In the genomic region with DNA sequence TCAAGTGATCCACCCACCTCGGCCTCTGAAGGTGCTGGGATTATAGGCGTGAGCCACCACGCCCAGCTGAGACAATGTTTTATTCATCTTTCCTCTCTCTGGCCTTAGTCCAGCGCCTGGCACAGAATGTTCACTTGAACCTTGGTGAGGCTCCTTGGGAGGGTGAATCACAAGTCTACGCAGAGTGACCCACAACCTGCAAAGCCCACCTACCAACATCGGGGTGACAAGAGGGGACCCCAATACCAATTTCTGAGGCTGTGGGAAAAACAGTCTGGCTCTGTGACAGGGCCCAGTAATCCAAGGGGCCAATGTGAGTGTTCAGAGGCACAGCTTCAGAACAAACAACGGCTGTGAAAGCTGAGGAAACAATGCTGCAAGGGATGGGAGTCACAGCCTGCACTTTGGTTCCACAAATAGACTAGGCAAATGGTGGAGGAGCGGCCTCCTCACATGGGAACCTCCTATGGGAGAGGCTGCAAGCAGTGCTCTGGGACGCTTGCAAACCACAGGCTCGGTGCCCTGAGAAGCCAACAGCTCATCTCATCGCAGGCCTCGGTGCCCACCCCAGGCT, we compare ENCODE assay signal across 1 cellular context.
TF ChIP-seq lines count a peak whose summit lies in the region.

No MANE protein-coding gene starts in this region.

TF ChIP-seq in HepG2, 621 proteins besides CTCF, POLR2A, EP300 and RAD21 (continued from another document and continues in another):
- TF ChIP-seq, protein P1, sequence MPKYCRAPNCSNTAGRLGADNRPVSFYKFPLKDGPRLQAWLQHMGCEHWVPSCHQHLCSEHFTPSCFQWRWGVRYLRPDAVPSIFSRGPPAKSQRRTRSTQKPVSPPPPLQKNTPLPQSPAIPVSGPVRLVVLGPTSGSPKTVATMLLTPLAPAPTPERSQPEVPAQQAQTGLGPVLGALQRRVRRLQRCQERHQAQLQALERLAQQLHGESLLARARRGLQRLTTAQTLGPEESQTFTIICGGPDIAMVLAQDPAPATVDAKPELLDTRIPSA (CRISPR knock-in tag; IDR thresholded peaks at IDR 0.05; ENCODE audit: borderline replicate concordance), result no peak
- TF ChIP-seq ZNF788 (CRISPR knock-in tag; IDR thresholded peaks at IDR 0.05; ENCODE audit: borderline replicate concordance) (peak; percentile 76; the same call in 1 of the 2 replicates), ESRRA (CRISPR knock-in tag; IDR thresholded peaks at IDR 0.05; ENCODE audit: low read depth) (peak; percentile 63; the same call in 1 of the 2 replicates), ZNF607 (CRISPR knock-in tag; IDR thresholded peaks at IDR 0.05; ENCODE audit: borderline replicate concordance) (peak; percentile 71; the same call in 1 of the 2 replicates), ZNF883 (CRISPR knock-in tag; IDR thresholded peaks at IDR 0.05; ENCODE audit: not compliant biosample characterization) (peak; percentile 24), ZNF329 (CRISPR knock-in tag; IDR thresholded peaks at IDR 0.05; ENCODE audit: low read depth) (no peak), GTF2F1 (IDR thresholded peaks at IDR 0.05; ENCODE audit: low read length) (0 out of 2 replicates have a peak, but pooled peaks have one; percentile 38), KDM1A (CRISPR knock-in tag; IDR thresholded peaks at IDR 0.05) (peak; percentile 90), ZFP36L1 (CRISPR knock-in tag; IDR thresholded peaks at IDR 0.05) (no peak), CHD4 (IDR thresholded peaks at IDR 0.05; ENCODE audit: borderline replicate concordance, low read length) (peak; percentile 94), ZNF510 (CRISPR knock-in tag; IDR thresholded peaks at IDR 0.05; ENCODE audit: low read depth) (no peak), ZNF816 (CRISPR knock-in tag; IDR thresholded peaks at IDR 0.05; ENCODE audit: borderline replicate concordance) (no peak; the same call in 1 of the 2 replicates), HCFC1 (IDR thresholded peaks at IDR 0.05; ENCODE audit: low read depth, low read length) (no peak), GATA4 (IDR thresholded peaks at IDR 0.05; ENCODE audit: borderline replicate concordance, low read depth) (no peak), YEATS2 (CRISPR knock-in tag; IDR thresholded peaks at IDR 0.05; ENCODE audit: borderline replicate concordance) (no peak), GZF1 (CRISPR knock-in tag; IDR thresholded peaks at IDR 0.05) (peak; percentile 24; the same call in 1 of the 2 replicates), RFX1 (IDR thresholded peaks at IDR 0.05) (no peak), ADNP (CRISPR knock-in tag; IDR thresholded peaks at IDR 0.05) (peak; percentile 90), HNRNPLL (IDR thresholded peaks at IDR 0.05; ENCODE audit: low read depth, low read length, poor library complexity, severe bottlenecking) (peak; percentile 14), NFRKB (IDR thresholded peaks at IDR 0.05) (no peak), BHLHE40 (IDR thresholded peaks at IDR 0.05; ENCODE audit: low read length) (peak; percentile 26; the same call in 1 of the 2 replicates), PCBP2 (optimal IDR thresholded peaks at IDR 0.05; ENCODE audit: low read depth, low read length, poor library complexity, severe bottlenecking) (no peak), ZNF746 (CRISPR knock-in tag; IDR thresholded peaks at IDR 0.05) (no peak), ZNF124 (CRISPR knock-in tag; IDR thresholded peaks at IDR 0.05) (no peak), HHEX (CRISPR knock-in tag; IDR thresholded peaks at IDR 0.05) (peak; percentile 83), ETV6 (CRISPR knock-in tag; conservative IDR thresholded peaks at IDR 0.05) (no peak), MBD4 (IDR thresholded peaks at IDR 0.05; ENCODE audit: borderline replicate concordance, low read length) (no peak), SOX5 (CRISPR knock-in tag; IDR thresholded peaks at IDR 0.05; ENCODE audit: borderline replicate concordance) (peak; percentile 94), ZFX (CRISPR knock-in tag; IDR thresholded peaks at IDR 0.05; ENCODE audit: low read depth) (peak; percentile 88), ZSCAN12 (CRISPR knock-in tag; IDR thresholded peaks at IDR 0.05) (no peak), NR3C1 (CRISPR knock-in tag; IDR thresholded peaks at IDR 0.05) (no peak), ZNF749 (CRISPR knock-in tag; IDR thresholded peaks at IDR 0.05; ENCODE audit: borderline replicate concordance) (no peak), ZSCAN29 (CRISPR knock-in tag; conservative IDR thresholded peaks at IDR 0.05) (peak; percentile 72; the same call in 1 of the 2 replicates), CBX1 (IDR thresholded peaks at IDR 0.05; ENCODE audit: low read depth) (peak; percentile 85), ZMYM4 (CRISPR knock-in tag; IDR thresholded peaks at IDR 0.05) (peak; percentile 82), SPEN (CRISPR knock-in tag; IDR thresholded peaks at IDR 0.05; ENCODE audit: low read depth) (peak; percentile 58; the same call in 1 of the 2 replicates), MAFF (IDR thresholded peaks at IDR 0.05; ENCODE audit: low read depth, low read length) (no peak), CENPT (CRISPR knock-in tag; IDR thresholded peaks at IDR 0.05; ENCODE audit: low read depth) (no peak), KLF9 (CRISPR knock-in tag; IDR thresholded peaks at IDR 0.05; ENCODE audit: low read depth) (no peak), ZBTB7B (CRISPR knock-in tag; IDR thresholded peaks at IDR 0.05) (peak; percentile 79), ZEB1 (IDR thresholded peaks at IDR 0.05; ENCODE audit: insufficient replicate concordance, low read depth) (no peak), REXO4 (CRISPR knock-in tag; IDR thresholded peaks at IDR 0.05; ENCODE audit: borderline replicate concordance) (no peak)
- TF ChIP-seq, protein P2, sequence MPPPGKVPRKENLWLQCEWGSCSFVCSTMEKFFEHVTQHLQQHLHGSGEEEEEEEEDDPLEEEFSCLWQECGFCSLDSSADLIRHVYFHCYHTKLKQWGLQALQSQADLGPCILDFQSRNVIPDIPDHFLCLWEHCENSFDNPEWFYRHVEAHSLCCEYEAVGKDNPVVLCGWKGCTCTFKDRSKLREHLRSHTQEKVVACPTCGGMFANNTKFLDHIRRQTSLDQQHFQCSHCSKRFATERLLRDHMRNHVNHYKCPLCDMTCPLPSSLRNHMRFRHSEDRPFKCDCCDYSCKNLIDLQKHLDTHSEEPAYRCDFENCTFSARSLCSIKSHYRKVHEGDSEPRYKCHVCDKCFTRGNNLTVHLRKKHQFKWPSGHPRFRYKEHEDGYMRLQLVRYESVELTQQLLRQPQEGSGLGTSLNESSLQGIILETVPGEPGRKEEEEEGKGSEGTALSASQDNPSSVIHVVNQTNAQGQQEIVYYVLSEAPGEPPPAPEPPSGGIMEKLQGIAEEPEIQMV (CRISPR knock-in tag; IDR thresholded peaks at IDR 0.05; ENCODE audit: low read depth), result no peak
- TF ChIP-seq, protein P3, sequence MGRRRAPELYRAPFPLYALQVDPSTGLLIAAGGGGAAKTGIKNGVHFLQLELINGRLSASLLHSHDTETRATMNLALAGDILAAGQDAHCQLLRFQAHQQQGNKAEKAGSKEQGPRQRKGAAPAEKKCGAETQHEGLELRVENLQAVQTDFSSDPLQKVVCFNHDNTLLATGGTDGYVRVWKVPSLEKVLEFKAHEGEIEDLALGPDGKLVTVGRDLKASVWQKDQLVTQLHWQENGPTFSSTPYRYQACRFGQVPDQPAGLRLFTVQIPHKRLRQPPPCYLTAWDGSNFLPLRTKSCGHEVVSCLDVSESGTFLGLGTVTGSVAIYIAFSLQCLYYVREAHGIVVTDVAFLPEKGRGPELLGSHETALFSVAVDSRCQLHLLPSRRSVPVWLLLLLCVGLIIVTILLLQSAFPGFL (CRISPR knock-in tag; IDR thresholded peaks at IDR 0.05), result no peak
- TF ChIP-seq, protein P4, sequence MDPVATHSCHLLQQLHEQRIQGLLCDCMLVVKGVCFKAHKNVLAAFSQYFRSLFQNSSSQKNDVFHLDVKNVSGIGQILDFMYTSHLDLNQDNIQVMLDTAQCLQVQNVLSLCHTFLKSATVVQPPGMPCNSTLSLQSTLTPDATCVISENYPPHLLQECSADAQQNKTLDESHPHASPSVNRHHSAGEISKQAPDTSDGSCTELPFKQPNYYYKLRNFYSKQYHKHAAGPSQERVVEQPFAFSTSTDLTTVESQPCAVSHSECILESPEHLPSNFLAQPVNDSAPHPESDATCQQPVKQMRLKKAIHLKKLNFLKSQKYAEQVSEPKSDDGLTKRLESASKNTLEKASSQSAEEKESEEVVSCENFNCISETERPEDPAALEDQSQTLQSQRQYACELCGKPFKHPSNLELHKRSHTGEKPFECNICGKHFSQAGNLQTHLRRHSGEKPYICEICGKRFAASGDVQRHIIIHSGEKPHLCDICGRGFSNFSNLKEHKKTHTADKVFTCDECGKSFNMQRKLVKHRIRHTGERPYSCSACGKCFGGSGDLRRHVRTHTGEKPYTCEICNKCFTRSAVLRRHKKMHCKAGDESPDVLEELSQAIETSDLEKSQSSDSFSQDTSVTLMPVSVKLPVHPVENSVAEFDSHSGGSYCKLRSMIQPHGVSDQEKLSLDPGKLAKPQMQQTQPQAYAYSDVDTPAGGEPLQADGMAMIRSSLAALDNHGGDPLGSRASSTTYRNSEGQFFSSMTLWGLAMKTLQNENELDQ (CRISPR knock-in tag; IDR thresholded peaks at IDR 0.05; ENCODE audit: borderline replicate concordance), result no peak
- TF ChIP-seq, protein P5, sequence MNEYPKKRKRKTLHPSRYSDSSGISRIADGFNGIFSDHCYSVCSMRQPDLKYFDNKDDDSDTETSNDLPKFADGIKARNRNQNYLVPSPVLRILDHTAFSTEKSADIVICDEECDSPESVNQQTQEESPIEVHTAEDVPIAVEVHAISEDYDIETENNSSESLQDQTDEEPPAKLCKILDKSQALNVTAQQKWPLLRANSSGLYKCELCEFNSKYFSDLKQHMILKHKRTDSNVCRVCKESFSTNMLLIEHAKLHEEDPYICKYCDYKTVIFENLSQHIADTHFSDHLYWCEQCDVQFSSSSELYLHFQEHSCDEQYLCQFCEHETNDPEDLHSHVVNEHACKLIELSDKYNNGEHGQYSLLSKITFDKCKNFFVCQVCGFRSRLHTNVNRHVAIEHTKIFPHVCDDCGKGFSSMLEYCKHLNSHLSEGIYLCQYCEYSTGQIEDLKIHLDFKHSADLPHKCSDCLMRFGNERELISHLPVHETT (CRISPR knock-in tag; conservative IDR thresholded peaks at IDR 0.05), result no peak
- TF ChIP-seq, protein P6, sequence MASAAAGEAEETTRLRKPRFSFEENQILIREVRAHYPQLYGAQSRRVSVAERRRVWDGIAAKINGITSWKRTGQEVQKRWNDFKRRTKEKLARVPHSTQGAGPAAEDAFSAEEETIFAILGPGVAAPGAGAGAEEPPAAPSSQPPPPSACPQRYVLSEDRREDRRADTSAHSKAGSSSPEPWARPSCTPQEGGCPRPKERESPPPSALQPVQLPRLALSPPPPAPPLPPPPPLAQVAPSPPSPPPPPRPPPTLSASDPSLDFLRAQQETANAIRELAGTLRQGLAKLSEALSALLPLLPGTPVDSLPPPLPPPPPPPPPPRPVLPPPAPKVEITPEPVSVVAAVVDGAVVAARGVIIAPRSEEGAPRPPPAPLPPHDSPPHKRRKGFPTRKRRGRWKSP (CRISPR knock-in tag; IDR thresholded peaks at IDR 0.05), result no peak
- TF ChIP-seq, protein P7, sequence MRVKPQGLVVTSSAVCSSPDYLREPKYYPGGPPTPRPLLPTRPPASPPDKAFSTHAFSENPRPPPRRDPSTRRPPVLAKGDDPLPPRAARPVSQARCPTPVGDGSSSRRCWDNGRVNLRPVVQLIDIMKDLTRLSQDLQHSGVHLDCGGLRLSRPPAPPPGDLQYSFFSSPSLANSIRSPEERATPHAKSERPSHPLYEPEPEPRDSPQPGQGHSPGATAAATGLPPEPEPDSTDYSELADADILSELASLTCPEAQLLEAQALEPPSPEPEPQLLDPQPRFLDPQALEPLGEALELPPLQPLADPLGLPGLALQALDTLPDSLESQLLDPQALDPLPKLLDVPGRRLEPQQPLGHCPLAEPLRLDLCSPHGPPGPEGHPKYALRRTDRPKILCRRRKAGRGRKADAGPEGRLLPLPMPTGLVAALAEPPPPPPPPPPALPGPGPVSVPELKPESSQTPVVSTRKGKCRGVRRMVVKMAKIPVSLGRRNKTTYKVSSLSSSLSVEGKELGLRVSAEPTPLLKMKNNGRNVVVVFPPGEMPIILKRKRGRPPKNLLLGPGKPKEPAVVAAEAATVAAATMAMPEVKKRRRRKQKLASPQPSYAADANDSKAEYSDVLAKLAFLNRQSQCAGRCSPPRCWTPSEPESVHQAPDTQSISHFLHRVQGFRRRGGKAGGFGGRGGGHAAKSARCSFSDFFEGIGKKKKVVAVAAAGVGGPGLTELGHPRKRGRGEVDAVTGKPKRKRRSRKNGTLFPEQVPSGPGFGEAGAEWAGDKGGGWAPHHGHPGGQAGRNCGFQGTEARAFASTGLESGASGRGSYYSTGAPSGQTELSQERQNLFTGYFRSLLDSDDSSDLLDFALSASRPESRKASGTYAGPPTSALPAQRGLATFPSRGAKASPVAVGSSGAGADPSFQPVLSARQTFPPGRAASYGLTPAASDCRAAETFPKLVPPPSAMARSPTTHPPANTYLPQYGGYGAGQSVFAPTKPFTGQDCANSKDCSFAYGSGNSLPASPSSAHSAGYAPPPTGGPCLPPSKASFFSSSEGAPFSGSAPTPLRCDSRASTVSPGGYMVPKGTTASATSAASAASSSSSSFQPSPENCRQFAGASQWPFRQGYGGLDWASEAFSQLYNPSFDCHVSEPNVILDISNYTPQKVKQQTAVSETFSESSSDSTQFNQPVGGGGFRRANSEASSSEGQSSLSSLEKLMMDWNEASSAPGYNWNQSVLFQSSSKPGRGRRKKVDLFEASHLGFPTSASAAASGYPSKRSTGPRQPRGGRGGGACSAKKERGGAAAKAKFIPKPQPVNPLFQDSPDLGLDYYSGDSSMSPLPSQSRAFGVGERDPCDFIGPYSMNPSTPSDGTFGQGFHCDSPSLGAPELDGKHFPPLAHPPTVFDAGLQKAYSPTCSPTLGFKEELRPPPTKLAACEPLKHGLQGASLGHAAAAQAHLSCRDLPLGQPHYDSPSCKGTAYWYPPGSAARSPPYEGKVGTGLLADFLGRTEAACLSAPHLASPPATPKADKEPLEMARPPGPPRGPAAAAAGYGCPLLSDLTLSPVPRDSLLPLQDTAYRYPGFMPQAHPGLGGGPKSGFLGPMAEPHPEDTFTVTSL (CRISPR knock-in tag; IDR thresholded peaks at IDR 0.05; ENCODE audit: borderline replicate concordance), result peak; percentile 55; the same call in 1 of the 2 replicates
- TF ChIP-seq, protein P8, sequence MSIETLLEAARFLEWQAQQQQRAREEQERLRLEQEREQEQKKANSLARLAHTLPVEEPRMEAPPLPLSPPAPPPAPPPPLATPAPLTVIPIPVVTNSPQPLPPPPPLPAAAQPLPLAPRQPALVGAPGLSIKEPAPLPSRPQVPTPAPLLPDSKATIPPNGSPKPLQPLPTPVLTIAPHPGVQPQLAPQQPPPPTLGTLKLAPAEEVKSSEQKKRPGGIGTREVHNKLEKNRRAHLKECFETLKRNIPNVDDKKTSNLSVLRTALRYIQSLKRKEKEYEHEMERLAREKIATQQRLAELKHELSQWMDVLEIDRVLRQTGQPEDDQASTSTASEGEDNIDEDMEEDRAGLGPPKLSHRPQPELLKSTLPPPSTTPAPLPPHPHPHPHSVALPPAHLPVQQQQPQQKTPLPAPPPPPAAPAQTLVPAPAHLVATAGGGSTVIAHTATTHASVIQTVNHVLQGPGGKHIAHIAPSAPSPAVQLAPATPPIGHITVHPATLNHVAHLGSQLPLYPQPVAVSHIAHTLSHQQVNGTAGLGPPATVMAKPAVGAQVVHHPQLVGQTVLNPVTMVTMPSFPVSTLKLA (IDR thresholded peaks at IDR 0.05), result no peak
- TF ChIP-seq, protein P9, sequence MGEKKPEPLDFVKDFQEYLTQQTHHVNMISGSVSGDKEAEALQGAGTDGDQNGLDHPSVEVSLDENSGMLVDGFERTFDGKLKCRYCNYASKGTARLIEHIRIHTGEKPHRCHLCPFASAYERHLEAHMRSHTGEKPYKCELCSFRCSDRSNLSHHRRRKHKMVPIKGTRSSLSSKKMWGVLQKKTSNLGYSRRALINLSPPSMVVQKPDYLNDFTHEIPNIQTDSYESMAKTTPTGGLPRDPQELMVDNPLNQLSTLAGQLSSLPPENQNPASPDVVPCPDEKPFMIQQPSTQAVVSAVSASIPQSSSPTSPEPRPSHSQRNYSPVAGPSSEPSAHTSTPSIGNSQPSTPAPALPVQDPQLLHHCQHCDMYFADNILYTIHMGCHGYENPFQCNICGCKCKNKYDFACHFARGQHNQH (CRISPR knock-in tag; IDR thresholded peaks at IDR 0.05), result 0 out of 2 replicates have a peak, but pooled peaks have one; percentile 40
